ENCODE assay signal across 8 cellular contexts in the genomic region with DNA sequence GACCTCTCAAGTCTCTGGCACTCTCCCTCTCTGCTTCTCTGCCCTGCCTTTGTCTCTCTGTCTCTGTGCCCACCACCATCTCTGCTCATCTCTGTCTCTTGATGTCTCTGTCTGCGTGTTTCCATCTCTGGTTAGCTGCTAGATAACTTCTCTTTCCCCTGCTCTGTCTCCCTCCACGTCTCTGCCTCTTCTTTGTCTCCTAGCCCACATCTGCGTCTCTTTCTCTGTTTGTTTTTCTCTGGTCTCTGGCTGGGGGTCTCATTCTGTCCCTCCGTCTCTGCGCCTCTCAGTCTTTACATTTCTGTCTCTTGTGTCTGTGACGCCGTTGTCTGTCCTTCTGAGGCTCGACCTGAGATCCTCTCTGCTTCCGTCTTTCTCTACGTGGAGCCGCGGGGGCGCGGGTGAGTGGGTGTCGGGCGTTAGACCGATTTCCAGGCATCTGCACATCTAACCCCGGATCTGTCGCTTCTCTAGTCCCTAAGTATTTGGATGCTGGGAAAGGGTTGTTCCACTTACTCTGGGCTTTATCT. TPM values are rescaled to one million over a fixed set of nuclear protein-coding genes. Genes with fewer than 3 reads are reported as not detected.
DNase-seq lines count a peak whose midpoint lies in the region; ATAC-seq and TF ChIP-seq lines count a peak whose summit lies in the region.

No MANE protein-coding gene starts in this region.

- no peak for ATAC-seq in HG02885 (IDR thresholded peaks at IDR 0.05; ENCODE audit: poor library complexity, unreplicated experiment)

- H3K36me3 ChIP-seq in esophagus muscularis mucosa, result no peaks in the 10 kb centered on the region

- TF ChIP-seq CTCF in esophagus muscularis mucosa (IDR thresholded peaks at IDR 0.05), result no peak

- DNase-seq in activated CD4-positive, alpha-beta T cell treated with anti-CD3 and anti-CD28 coated beads for 1 hour, result peak; percentile 25
- DNase-seq in activated CD4-positive, alpha-beta T cell treated with anti-CD3 and anti-CD28 coated beads, Interleukin-2, amount 50 U/mL, for 1 hour, result no peak
- DNase-seq in activated CD4-positive, alpha-beta T cell treated with anti-CD3 and anti-CD28 coated beads for 4 hours, result peak; percentile 52 to 56
- no peak for DNase-seq in esophagus muscularis mucosa (ENCODE audit: extremely low spot score)
- DNase-seq in skeletal muscle cell (ENCODE audit: low read depth), result no peak
- DNase-seq in G401 (ENCODE audit: low spot score), result no peak
- DNase-seq in cerebellum (ENCODE audit: low spot score), result no peak

- TF ChIP-seq POLR2A in esophagus muscularis mucosa (IDR thresholded peaks at IDR 0.05; ENCODE audit: low read depth), result no peak

- H3K4me3 ChIP-seq in esophagus muscularis mucosa (peak overlapping the region; percentile 33 to 49 (median 36)), skeletal muscle cell (ENCODE audit: low read depth, low read length) (peak overlapping the region; percentile 45)

- H3K27ac ChIP-seq in esophagus muscularis mucosa (replicated peaks in 1 of 4), result no peak overlapping the region

- peaks cover 6 to 100% (median 54%) of the 10 kb centered on the region in 4 donors for H3K27me3 ChIP-seq in esophagus muscularis mucosa

- no peaks in the 10 kb centered on the region for H3K9me3 ChIP-seq in esophagus muscularis mucosa

- in situ Hi-C loops in G401 (cut with HindIII; ENCODE audit: low sequenced_read_pairs), result no loop called here

- intact Hi-C loops in esophagus muscularis mucosa (cut with DNase I), result no loop called here

- H3K4me1 ChIP-seq in esophagus muscularis mucosa, result peaks cover 22 to 40% (median 32%) of the 10 kb centered on the region in 4 donors

- 2% methylated on average over 19 of the region's 19 CpGs for WGBS in esophagus muscularis mucosa

- TF ChIP-seq EP300 in esophagus muscularis mucosa (IDR thresholded peaks at IDR 0.05), result no peak

RNA-seq across cellular contexts. Expression of gene GIPR, which starts 0.4 kb away (rescaled TPM):
- total RNA-seq in esophagus muscularis mucosa, result not detected
- total RNA-seq in G401 (2014; rRNA removed; shearing (Covaris generic)), result 4.2 and 8.0 TPM in 2 replicates
- not detected for total RNA-seq in cerebellum

RNA-seq across cellular contexts. Expression of gene SNRPD2, which starts 23.3 kb away (rescaled TPM):
- 100 to 1,000 TPM; 107 to 167 (median 139) TPM for total RNA-seq in esophagus muscularis mucosa
- 394 and 514 TPM in 2 replicates for total RNA-seq in G401 (2014; rRNA removed; shearing (Covaris generic))
- total RNA-seq in cerebellum, result 86.0 TPM

RNA-seq across cellular contexts. Expression of gene QPCTL, which starts 24.1 kb away (rescaled TPM):
- total RNA-seq in esophagus muscularis mucosa (1 to 10 TPM; 4.6 to 6.8 (median 6.0) TPM), cerebellum (2.4 TPM)
- total RNA-seq in G401 (2014; rRNA removed; shearing (Covaris generic)), result 28.5 and 32.9 TPM in 2 replicates

RNA-seq across cellular contexts. Expression of gene EML2, which starts 29.2 kb away (rescaled TPM):
- total RNA-seq in esophagus muscularis mucosa (10 to 100 TPM; 12.0 to 28.4 (median 18.3) TPM), cerebellum (21.2 TPM)
- 34.5 and 52.9 TPM in 2 replicates for total RNA-seq in G401 (2014; rRNA removed; shearing (Covaris generic))

Comparison
In these comparisons a context has a peak if more than half of its experiments do, and no peak if none do; other contexts are left out.
1. DNase-seq: peak in activated CD4-positive, alpha-beta T cell treated with anti-CD3 and anti-CD28 coated beads for 1 hour (single experiment) and activated CD4-positive, alpha-beta T cell treated with anti-CD3 and anti-CD28 coated beads for 4 hours (2 of 2); none in activated CD4-positive, alpha-beta T cell treated with anti-CD3 and anti-CD28 coated beads, Interleukin-2, amount 50 U/mL, for 1 hour (single experiment), esophagus muscularis mucosa (single experiment), skeletal muscle cell (single experiment), G401 (single experiment) and cerebellum (single experiment).